Comparison of ENCODE assay signal across 6 cellular contexts in the genomic region with DNA sequence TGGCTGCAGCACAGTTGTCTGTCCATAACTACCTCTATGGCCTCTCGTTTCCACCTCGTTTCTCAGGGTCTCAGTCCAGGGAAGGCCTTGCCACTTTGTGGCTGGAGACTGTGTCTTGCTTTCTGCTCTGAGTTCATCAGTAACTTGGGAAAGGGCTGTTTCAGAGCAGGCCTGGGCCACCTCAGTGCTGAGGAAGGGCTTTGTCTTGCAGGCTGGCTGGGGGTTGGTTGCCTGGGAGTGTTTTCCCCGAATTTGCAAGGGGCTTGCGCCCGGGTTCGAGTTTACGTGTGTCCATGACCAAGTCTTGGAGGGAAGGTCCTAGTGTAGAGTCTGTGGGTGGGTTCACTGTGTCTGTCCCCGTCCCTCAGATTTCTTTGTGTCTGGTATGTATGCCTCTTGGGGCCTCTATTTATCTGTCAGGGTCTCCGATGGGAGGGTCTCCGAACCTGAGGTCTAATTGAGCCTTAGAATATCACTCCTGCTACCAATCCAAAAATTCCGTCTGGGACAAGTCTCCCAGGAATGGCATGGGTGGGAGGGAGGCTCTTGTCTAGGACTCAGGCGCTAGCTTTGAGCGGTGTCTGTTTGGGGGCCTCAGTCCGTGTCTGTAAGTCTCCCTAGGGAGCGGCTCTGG. TPM values are rescaled to one million over a fixed set of nuclear protein-coding genes. Genes with fewer than 3 reads are reported as not detected.
A peak's percentile ranks its signal among the peaks of the same experiment; 100 is the strongest.
DNase-seq lines count a peak whose midpoint lies in the region; ATAC-seq and TF ChIP-seq lines count a peak whose summit lies in the region.

No MANE protein-coding gene starts in this region.

- intact Hi-C loops in activated T-helper 1 cell treated with anti-CD3 and anti-CD28 coated beads, Interleukin-12 subunit alpha, Interleukin-12 subunit beta, Interleukin-2, Interleukin-4 antibody, amounts not matched to agents 30 ng/mL and 10 ng/mL and 1 ng/mL, durations not matched to agents 14 hours and 24 hours and 36 hours (cut with micrococcal nuclease), result loop anchor here (10.0 kb wide), 1 partner anchor 63 kb away; no protein-coding TSS in a partner anchor
- intact Hi-C loops in right lobe of liver (cut with DNase I), result loop anchor here in 1 of 2 donors (10.0 kb wide), 1 partner anchor 223 kb away; no protein-coding TSS in a partner anchor

- H3K4me1 Mint-ChIP-seq in activated T-helper 1 cell treated with anti-CD3 and anti-CD28 coated beads, Interleukin-12 subunit alpha, Interleukin-12 subunit beta, Interleukin-2, Interleukin-4 antibody, amounts not matched to agents 30 ng/mL and 10 ng/mL and 1 ng/mL, durations not matched to agents 14 hours and 24 hours and 36 hours (ENCODE audit: low read depth), result peaks cover 26% of the 10 kb centered on the region

- H3K27ac Mint-ChIP-seq in activated T-helper 1 cell treated with anti-CD3 and anti-CD28 coated beads, Interleukin-12 subunit alpha, Interleukin-12 subunit beta, Interleukin-2, Interleukin-4 antibody, amounts not matched to agents 30 ng/mL and 10 ng/mL and 1 ng/mL, durations not matched to agents 14 hours and 24 hours and 36 hours, result no peak overlapping the region

- H3K36me3 ChIP-seq in ACC112 (ENCODE audit: insufficient read depth, low read length) (peaks cover 25% of the 10 kb centered on the region), right lobe of liver (peaks cover 0 to 7% (median 0%) of the 10 kb centered on the region in 4 donors)

- H2AFZ ChIP-seq in ACC112 (ENCODE audit: low read length, unreplicated experiment), result peak overlapping the region; percentile 36

- no peak for DNase-seq in activated T-helper 1 cell treated with anti-CD3 and anti-CD28 coated beads, Interleukin-12 subunit alpha, Interleukin-12 subunit beta, Interleukin-2, Interleukin-4 antibody, amounts not matched to agents 30 ng/mL and 10 ng/mL and 1 ng/mL, durations not matched to agents 14 hours and 24 hours and 36 hours (ENCODE audit: low spot score)
- no peak for DNase-seq in right lobe of liver
- DNase-seq in COLO668 (lab: John Stamatoyannopoulos, UW; ENCODE audit: unreplicated experiment), result no peak

- H3K9me3 Mint-ChIP-seq in activated T-helper 1 cell treated with anti-CD3 and anti-CD28 coated beads, Interleukin-12 subunit alpha, Interleukin-12 subunit beta, Interleukin-2, Interleukin-4 antibody, amounts not matched to agents 30 ng/mL and 10 ng/mL and 1 ng/mL, durations not matched to agents 14 hours and 24 hours and 36 hours, result no peaks in the 10 kb centered on the region

- 54% methylated on average over 8 of the region's 15 CpGs for WGBS in right lobe of liver (ENCODE audit: insufficient coverage, low coverage, low lambda C conversion rate, missing lambda C conversion rate)

- H3K36me3 Mint-ChIP-seq in activated T-helper 1 cell treated with anti-CD3 and anti-CD28 coated beads, Interleukin-12 subunit alpha, Interleukin-12 subunit beta, Interleukin-2, Interleukin-4 antibody, amounts not matched to agents 30 ng/mL and 10 ng/mL and 1 ng/mL, durations not matched to agents 14 hours and 24 hours and 36 hours (ENCODE audit: low read depth), result peaks cover 2% of the 10 kb centered on the region

- H3K4me3 ChIP-seq in ACC112 (ENCODE audit: low read depth, low read length) (peak overlapping the region; percentile 93), right lobe of liver (peak overlapping the region; percentile 40 to 42 (median 40))

- H3K4me1 ChIP-seq in ACC112 (ENCODE audit: control insufficient read depth, insufficient read depth, low read length, unreplicated experiment) (peaks cover 35% of the 10 kb centered on the region), right lobe of liver (peaks cover 0 to 17% (median 0%) of the 10 kb centered on the region in 4 donors)

- H3K27me3 Mint-ChIP-seq in activated T-helper 1 cell treated with anti-CD3 and anti-CD28 coated beads, Interleukin-12 subunit alpha, Interleukin-12 subunit beta, Interleukin-2, Interleukin-4 antibody, amounts not matched to agents 30 ng/mL and 10 ng/mL and 1 ng/mL, durations not matched to agents 14 hours and 24 hours and 36 hours (ENCODE audit: insufficient read depth), result peaks cover 46% of the 10 kb centered on the region

- ATAC-seq in right lobe of liver (no peak), HG03135 (IDR thresholded peaks at IDR 0.05; ENCODE audit: unreplicated experiment) (no peak), HG02798 (IDR thresholded peaks at IDR 0.05; ENCODE audit: poor library complexity, unreplicated experiment) (no peak)

- no peak for TF ChIP-seq POLR2A in right lobe of liver (IDR thresholded peaks at IDR 0.05)

- peaks cover 18% of the 10 kb centered on the region for H3K79me2 ChIP-seq in ACC112 (ENCODE audit: control insufficient read depth, insufficient read depth, low read length, unreplicated experiment)

- H3K27ac ChIP-seq in ACC112 (ENCODE audit: low read depth, low read length), result peak overlapping the region; percentile 86
- H3K27ac ChIP-seq in right lobe of liver, result peak overlapping the region; percentile 3 to 76 (median 44)

- no peak for TF ChIP-seq CTCF in right lobe of liver (IDR thresholded peaks at IDR 0.05)

- no peaks in the 10 kb centered on the region for H3K9me3 ChIP-seq in right lobe of liver

- H3K4me3 Mint-ChIP-seq in activated T-helper 1 cell treated with anti-CD3 and anti-CD28 coated beads, Interleukin-12 subunit alpha, Interleukin-12 subunit beta, Interleukin-2, Interleukin-4 antibody, amounts not matched to agents 30 ng/mL and 10 ng/mL and 1 ng/mL, durations not matched to agents 14 hours and 24 hours and 36 hours, result peak overlapping the region; percentile 47

- no peaks in the 10 kb centered on the region for H3K27me3 ChIP-seq in ACC112 (ENCODE audit: insufficient read depth, low read length)
- H3K27me3 ChIP-seq in right lobe of liver, result no peaks in the 10 kb centered on the region

RNA-seq across cellular contexts. Expression of a gene that starts 0.6 kb away (rescaled TPM):
- 0.78 and 1.2 TPM in 2 replicates for total RNA-seq in activated T-helper 1 cell treated with anti-CD3 and anti-CD28 coated beads, Interleukin-12 subunit alpha, Interleukin-12 subunit beta, Interleukin-2, Interleukin-4 antibody, amounts not matched to agents 30 ng/mL and 10 ng/mL and 1 ng/mL, durations not matched to agents 14 hours and 24 hours and 36 hours
- total RNA-seq in right lobe of liver, result 1 to 10 TPM; 1.9 to 7.9 (median 6.7) TPM

RNA-seq across cellular contexts. Expression of a gene that starts 11.6 kb away (rescaled TPM):
- total RNA-seq in activated T-helper 1 cell treated with anti-CD3 and anti-CD28 coated beads, Interleukin-12 subunit alpha, Interleukin-12 subunit beta, Interleukin-2, Interleukin-4 antibody, amounts not matched to agents 30 ng/mL and 10 ng/mL and 1 ng/mL, durations not matched to agents 14 hours and 24 hours and 36 hours, result not detected in 2 replicates
- under 1 TPM in 3 of 6 experiments, not detected in 3; 0.07 to 0.14 (median 0.12) TPM for total RNA-seq in right lobe of liver

RNA-seq across cellular contexts. Expression of a gene that starts 12.1 kb away (rescaled TPM):
- total RNA-seq in activated T-helper 1 cell treated with anti-CD3 and anti-CD28 coated beads, Interleukin-12 subunit alpha, Interleukin-12 subunit beta, Interleukin-2, Interleukin-4 antibody, amounts not matched to agents 30 ng/mL and 10 ng/mL and 1 ng/mL, durations not matched to agents 14 hours and 24 hours and 36 hours, result 11.2 and 12.7 TPM in 2 replicates
- 10 to 100 TPM in 3 of 6 experiments, 1 to 10 TPM in 3; 3.9 to 20.9 (median 11.0) TPM for total RNA-seq in right lobe of liver

RNA-seq across cellular contexts. Expression of a gene that starts 28.8 kb away (rescaled TPM):
- total RNA-seq in activated T-helper 1 cell treated with anti-CD3 and anti-CD28 coated beads, Interleukin-12 subunit alpha, Interleukin-12 subunit beta, Interleukin-2, Interleukin-4 antibody, amounts not matched to agents 30 ng/mL and 10 ng/mL and 1 ng/mL, durations not matched to agents 14 hours and 24 hours and 36 hours, result 0.21 and 0.22 TPM in 2 replicates
- under 1 TPM; 0.19 to 0.68 (median 0.36) TPM for total RNA-seq in right lobe of liver

RNA-seq across cellular contexts. Expression of a gene that starts 36.8 kb away (rescaled TPM):
- 36.3 and 42.2 TPM in 2 replicates for total RNA-seq in activated T-helper 1 cell treated with anti-CD3 and anti-CD28 coated beads, Interleukin-12 subunit alpha, Interleukin-12 subunit beta, Interleukin-2, Interleukin-4 antibody, amounts not matched to agents 30 ng/mL and 10 ng/mL and 1 ng/mL, durations not matched to agents 14 hours and 24 hours and 36 hours
- total RNA-seq in right lobe of liver, result 10 to 100 TPM; 35.8 to 70.3 (median 54.5) TPM
